ENCODE assay signal across 1 cellular context in the genomic region with DNA sequence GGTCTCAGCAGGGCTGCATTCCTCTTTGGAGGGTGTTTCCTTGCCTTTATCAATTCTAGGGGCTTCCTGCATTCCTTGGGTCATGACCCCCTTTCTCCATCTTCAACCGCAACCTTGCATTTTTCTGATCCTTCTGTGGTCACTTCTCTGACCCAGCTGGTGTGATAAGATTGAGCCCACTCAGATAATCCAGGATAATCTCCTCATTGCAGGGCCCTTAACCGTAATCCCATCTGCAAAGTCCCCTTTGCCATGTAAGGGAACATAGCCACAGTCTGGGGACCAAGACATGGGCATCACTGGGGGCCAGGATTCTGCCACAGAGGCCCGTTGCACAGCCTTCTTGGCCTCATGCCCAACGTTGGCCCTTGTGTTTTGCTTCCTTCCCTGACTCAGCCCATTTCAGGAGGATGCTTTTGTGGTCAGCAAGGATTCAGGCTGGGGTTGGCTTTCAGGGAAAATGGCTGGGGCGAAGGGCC.
TF ChIP-seq lines count a peak whose summit lies in the region.

No MANE protein-coding gene starts in this region.

TF ChIP-seq in K562, 482 proteins besides CTCF, POLR2A, EP300 and RAD21 (continued from another document and continues in another):
- TF ChIP-seq, protein P1, sequence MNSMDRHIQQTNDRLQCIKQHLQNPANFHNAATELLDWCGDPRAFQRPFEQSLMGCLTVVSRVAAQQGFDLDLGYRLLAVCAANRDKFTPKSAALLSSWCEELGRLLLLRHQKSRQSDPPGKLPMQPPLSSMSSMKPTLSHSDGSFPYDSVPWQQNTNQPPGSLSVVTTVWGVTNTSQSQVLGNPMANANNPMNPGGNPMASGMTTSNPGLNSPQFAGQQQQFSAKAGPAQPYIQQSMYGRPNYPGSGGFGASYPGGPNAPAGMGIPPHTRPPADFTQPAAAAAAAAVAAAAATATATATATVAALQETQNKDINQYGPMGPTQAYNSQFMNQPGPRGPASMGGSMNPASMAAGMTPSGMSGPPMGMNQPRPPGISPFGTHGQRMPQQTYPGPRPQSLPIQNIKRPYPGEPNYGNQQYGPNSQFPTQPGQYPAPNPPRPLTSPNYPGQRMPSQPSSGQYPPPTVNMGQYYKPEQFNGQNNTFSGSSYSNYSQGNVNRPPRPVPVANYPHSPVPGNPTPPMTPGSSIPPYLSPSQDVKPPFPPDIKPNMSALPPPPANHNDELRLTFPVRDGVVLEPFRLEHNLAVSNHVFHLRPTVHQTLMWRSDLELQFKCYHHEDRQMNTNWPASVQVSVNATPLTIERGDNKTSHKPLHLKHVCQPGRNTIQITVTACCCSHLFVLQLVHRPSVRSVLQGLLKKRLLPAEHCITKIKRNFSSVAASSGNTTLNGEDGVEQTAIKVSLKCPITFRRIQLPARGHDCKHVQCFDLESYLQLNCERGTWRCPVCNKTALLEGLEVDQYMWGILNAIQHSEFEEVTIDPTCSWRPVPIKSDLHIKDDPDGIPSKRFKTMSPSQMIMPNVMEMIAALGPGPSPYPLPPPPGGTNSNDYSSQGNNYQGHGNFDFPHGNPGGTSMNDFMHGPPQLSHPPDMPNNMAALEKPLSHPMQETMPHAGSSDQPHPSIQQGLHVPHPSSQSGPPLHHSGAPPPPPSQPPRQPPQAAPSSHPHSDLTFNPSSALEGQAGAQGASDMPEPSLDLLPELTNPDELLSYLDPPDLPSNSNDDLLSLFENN (IDR thresholded peaks at IDR 0.05; ENCODE audit: low read depth in 2 of 2, low read length in 2 of 2): peak in 1 of 2 experiments; percentile 92; a peak in 2 of 4 replicates
- TF ChIP-seq, protein P2, sequence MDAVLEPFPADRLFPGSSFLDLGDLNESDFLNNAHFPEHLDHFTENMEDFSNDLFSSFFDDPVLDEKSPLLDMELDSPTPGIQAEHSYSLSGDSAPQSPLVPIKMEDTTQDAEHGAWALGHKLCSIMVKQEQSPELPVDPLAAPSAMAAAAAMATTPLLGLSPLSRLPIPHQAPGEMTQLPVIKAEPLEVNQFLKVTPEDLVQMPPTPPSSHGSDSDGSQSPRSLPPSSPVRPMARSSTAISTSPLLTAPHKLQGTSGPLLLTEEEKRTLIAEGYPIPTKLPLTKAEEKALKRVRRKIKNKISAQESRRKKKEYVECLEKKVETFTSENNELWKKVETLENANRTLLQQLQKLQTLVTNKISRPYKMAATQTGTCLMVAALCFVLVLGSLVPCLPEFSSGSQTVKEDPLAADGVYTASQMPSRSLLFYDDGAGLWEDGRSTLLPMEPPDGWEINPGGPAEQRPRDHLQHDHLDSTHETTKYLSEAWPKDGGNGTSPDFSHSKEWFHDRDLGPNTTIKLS (IDR thresholded peaks at IDR 0.05; ENCODE audit: borderline replicate concordance, low read depth): no peak
- TF ChIP-seq, protein P3, sequence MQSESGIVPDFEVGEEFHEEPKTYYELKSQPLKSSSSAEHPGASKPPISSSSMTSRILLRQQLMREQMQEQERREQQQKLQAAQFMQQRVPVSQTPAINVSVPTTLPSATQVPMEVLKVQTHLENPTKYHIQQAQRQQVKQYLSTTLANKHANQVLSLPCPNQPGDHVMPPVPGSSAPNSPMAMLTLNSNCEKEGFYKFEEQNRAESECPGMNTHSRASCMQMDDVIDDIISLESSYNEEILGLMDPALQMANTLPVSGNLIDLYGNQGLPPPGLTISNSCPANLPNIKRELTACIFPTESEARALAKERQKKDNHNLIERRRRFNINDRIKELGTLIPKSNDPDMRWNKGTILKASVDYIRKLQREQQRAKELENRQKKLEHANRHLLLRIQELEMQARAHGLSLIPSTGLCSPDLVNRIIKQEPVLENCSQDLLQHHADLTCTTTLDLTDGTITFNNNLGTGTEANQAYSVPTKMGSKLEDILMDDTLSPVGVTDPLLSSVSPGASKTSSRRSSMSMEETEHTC (IDR thresholded peaks at IDR 0.05): no peak
- TF ChIP-seq LEF1 (IDR thresholded peaks at IDR 0.05): peak; percentile 69; the same call in 1 of the 2 replicates
- TF ChIP-seq, protein P4, sequence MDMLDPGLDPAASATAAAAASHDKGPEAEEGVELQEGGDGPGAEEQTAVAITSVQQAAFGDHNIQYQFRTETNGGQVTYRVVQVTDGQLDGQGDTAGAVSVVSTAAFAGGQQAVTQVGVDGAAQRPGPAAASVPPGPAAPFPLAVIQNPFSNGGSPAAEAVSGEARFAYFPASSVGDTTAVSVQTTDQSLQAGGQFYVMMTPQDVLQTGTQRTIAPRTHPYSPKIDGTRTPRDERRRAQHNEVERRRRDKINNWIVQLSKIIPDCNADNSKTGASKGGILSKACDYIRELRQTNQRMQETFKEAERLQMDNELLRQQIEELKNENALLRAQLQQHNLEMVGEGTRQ (CRISPR knock-in tag; IDR thresholded peaks at IDR 0.05): no peak
- no peak for TF ChIP-seq CBX2 (IDR thresholded peaks at IDR 0.05; ENCODE audit: insufficient read depth, low read length, poor library complexity, severe bottlenecking)
- TF ChIP-seq, protein P5, sequence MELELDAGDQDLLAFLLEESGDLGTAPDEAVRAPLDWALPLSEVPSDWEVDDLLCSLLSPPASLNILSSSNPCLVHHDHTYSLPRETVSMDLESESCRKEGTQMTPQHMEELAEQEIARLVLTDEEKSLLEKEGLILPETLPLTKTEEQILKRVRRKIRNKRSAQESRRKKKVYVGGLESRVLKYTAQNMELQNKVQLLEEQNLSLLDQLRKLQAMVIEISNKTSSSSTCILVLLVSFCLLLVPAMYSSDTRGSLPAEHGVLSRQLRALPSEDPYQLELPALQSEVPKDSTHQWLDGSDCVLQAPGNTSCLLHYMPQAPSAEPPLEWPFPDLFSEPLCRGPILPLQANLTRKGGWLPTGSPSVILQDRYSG (tag; conservative IDR thresholded peaks at IDR 0.05; ENCODE audit: low read depth): peak; percentile 83; the same call in 1 of the 2 replicates
- TF ChIP-seq ZFP36 (IDR thresholded peaks at IDR 0.05; ENCODE audit: low read depth, low read length, partially characterized antibody): no peak
- TF ChIP-seq ZNF347 (CRISPR knock-in tag; IDR thresholded peaks at IDR 0.05; ENCODE audit: low read depth): no peak
- peak; percentile 97 for TF ChIP-seq NFIC (IDR thresholded peaks at IDR 0.05)
- TF ChIP-seq, protein P6, sequence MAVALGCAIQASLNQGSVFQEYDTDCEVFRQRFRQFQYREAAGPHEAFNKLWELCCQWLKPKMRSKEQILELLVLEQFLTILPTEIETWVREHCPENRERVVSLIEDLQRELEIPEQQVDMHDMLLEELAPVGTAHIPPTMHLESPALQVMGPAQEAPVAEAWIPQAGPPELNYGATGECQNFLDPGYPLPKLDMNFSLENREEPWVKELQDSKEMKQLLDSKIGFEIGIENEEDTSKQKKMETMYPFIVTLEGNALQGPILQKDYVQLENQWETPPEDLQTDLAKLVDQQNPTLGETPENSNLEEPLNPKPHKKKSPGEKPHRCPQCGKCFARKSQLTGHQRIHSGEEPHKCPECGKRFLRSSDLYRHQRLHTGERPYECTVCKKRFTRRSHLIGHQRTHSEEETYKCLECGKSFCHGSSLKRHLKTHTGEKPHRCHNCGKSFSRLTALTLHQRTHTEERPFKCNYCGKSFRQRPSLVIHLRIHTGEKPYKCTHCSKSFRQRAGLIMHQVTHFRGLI (CRISPR knock-in tag; IDR thresholded peaks at IDR 0.05): peak; percentile 72; the same call in 1 of the 2 replicates
- 0 out of 2 replicates have a peak, but pooled peaks have one; percentile 60 for TF ChIP-seq ZNF589 (CRISPR knock-in tag; IDR thresholded peaks at IDR 0.05; ENCODE audit: low read depth)
- TF ChIP-seq ZNF436 (CRISPR knock-in tag; IDR thresholded peaks at IDR 0.05): no peak
- TF ChIP-seq, protein P7, sequence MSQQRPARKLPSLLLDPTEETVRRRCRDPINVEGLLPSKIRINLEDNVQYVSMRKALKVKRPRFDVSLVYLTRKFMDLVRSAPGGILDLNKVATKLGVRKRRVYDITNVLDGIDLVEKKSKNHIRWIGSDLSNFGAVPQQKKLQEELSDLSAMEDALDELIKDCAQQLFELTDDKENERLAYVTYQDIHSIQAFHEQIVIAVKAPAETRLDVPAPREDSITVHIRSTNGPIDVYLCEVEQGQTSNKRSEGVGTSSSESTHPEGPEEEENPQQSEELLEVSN (IDR thresholded peaks at IDR 0.05; ENCODE audit: borderline replicate concordance in 1 of 2, extremely low read depth in 1 of 2, insufficient read depth in 1 of 2, insufficient read length in 1 of 2, low read depth in 1 of 2, low read length in 1 of 2, poor library complexity in 1 of 2, severe bottlenecking in 1 of 2): no peak
- TF ChIP-seq DIDO1 (tag; IDR thresholded peaks at IDR 0.05; ENCODE audit: low read depth): 0 out of 2 replicates have a peak, but pooled peaks have one; percentile 52
- TF ChIP-seq NFIX (CRISPR knock-in tag; IDR thresholded peaks at IDR 0.05; ENCODE audit: low read depth): no peak
- no peak for TF ChIP-seq TAF9B (IDR thresholded peaks at IDR 0.05; ENCODE audit: partially characterized antibody)
- no peak for TF ChIP-seq GABPB1 (CRISPR knock-in tag; IDR thresholded peaks at IDR 0.05)
- no peak for TF ChIP-seq ATF1 (CRISPR knock-in tag; IDR thresholded peaks at IDR 0.05)
- no peak for TF ChIP-seq ATF1 (tag; IDR thresholded peaks at IDR 0.05)
- TF ChIP-seq, protein P8, sequence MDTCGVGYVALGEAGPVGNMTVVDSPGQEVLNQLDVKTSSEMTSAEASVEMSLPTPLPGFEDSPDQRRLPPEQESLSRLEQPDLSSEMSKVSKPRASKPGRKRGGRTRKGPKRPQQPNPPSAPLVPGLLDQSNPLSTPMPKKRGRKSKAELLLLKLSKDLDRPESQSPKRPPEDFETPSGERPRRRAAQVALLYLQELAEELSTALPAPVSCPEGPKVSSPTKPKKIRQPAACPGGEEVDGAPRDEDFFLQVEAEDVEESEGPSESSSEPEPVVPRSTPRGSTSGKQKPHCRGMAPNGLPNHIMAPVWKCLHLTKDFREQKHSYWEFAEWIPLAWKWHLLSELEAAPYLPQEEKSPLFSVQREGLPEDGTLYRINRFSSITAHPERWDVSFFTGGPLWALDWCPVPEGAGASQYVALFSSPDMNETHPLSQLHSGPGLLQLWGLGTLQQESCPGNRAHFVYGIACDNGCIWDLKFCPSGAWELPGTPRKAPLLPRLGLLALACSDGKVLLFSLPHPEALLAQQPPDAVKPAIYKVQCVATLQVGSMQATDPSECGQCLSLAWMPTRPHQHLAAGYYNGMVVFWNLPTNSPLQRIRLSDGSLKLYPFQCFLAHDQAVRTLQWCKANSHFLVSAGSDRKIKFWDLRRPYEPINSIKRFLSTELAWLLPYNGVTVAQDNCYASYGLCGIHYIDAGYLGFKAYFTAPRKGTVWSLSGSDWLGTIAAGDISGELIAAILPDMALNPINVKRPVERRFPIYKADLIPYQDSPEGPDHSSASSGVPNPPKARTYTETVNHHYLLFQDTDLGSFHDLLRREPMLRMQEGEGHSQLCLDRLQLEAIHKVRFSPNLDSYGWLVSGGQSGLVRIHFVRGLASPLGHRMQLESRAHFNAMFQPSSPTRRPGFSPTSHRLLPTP (IDR thresholded peaks at IDR 0.05; ENCODE audit: borderline replicate concordance, extremely low read depth, insufficient read length): no peak
- TF ChIP-seq ZKSCAN8 (CRISPR knock-in tag; IDR thresholded peaks at IDR 0.05): peak; percentile 85; the same call in 1 of the 2 replicates
- TF ChIP-seq LARP7 (IDR thresholded peaks at IDR 0.05): no peak
- peak; percentile 71 for TF ChIP-seq MBD2 (IDR thresholded peaks at IDR 0.05; ENCODE audit: borderline replicate concordance, low read depth)
- TF ChIP-seq, protein P9, sequence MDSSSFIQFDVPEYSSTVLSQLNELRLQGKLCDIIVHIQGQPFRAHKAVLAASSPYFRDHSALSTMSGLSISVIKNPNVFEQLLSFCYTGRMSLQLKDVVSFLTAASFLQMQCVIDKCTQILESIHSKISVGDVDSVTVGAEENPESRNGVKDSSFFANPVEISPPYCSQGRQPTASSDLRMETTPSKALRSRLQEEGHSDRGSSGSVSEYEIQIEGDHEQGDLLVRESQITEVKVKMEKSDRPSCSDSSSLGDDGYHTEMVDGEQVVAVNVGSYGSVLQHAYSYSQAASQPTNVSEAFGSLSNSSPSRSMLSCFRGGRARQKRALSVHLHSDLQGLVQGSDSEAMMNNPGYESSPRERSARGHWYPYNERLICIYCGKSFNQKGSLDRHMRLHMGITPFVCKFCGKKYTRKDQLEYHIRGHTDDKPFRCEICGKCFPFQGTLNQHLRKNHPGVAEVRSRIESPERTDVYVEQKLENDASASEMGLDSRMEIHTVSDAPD (CRISPR knock-in tag; IDR thresholded peaks at IDR 0.05): no peak
- no peak for TF ChIP-seq PTBP1 (IDR thresholded peaks at IDR 0.05; ENCODE audit: low read depth, low read length)
- no peak for TF ChIP-seq HMG20B (CRISPR knock-in tag; IDR thresholded peaks at IDR 0.05)
- TF ChIP-seq ELF4 (CRISPR knock-in tag; IDR thresholded peaks at IDR 0.05): peak; percentile 98
- TF ChIP-seq, protein P10, sequence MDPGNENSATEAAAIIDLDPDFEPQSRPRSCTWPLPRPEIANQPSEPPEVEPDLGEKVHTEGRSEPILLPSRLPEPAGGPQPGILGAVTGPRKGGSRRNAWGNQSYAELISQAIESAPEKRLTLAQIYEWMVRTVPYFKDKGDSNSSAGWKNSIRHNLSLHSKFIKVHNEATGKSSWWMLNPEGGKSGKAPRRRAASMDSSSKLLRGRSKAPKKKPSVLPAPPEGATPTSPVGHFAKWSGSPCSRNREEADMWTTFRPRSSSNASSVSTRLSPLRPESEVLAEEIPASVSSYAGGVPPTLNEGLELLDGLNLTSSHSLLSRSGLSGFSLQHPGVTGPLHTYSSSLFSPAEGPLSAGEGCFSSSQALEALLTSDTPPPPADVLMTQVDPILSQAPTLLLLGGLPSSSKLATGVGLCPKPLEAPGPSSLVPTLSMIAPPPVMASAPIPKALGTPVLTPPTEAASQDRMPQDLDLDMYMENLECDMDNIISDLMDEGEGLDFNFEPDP (CRISPR knock-in tag; IDR thresholded peaks at IDR 0.05): no peak
- TF ChIP-seq SAFB2 (IDR thresholded peaks at IDR 0.05; ENCODE audit: borderline replicate concordance, low read depth, low read length, severe bottlenecking): no peak
- TF ChIP-seq BCOR (IDR thresholded peaks at IDR 0.05): peak; percentile 84; the same call in 1 of the 2 replicates
- peak; percentile 86 for TF ChIP-seq FOSL1 (tag; conservative IDR thresholded peaks at IDR 0.05)
- TF ChIP-seq, protein P11, sequence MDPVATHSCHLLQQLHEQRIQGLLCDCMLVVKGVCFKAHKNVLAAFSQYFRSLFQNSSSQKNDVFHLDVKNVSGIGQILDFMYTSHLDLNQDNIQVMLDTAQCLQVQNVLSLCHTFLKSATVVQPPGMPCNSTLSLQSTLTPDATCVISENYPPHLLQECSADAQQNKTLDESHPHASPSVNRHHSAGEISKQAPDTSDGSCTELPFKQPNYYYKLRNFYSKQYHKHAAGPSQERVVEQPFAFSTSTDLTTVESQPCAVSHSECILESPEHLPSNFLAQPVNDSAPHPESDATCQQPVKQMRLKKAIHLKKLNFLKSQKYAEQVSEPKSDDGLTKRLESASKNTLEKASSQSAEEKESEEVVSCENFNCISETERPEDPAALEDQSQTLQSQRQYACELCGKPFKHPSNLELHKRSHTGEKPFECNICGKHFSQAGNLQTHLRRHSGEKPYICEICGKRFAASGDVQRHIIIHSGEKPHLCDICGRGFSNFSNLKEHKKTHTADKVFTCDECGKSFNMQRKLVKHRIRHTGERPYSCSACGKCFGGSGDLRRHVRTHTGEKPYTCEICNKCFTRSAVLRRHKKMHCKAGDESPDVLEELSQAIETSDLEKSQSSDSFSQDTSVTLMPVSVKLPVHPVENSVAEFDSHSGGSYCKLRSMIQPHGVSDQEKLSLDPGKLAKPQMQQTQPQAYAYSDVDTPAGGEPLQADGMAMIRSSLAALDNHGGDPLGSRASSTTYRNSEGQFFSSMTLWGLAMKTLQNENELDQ (CRISPR knock-in tag; IDR thresholded peaks at IDR 0.05; ENCODE audit: borderline replicate concordance): no peak
- no peak for TF ChIP-seq NRF1 (conservative IDR thresholded peaks at IDR 0.05 in 1 of 2, IDR thresholded peaks at IDR 0.05 in 1 of 2)
- 0 out of 2 replicates have a peak, but pooled peaks have one; percentile 50 for TF ChIP-seq ZNF41 (CRISPR knock-in tag; conservative IDR thresholded peaks at IDR 0.05)
- no peak for TF ChIP-seq NFXL1 (CRISPR knock-in tag; IDR thresholded peaks at IDR 0.05)
